In the genomic region with DNA sequence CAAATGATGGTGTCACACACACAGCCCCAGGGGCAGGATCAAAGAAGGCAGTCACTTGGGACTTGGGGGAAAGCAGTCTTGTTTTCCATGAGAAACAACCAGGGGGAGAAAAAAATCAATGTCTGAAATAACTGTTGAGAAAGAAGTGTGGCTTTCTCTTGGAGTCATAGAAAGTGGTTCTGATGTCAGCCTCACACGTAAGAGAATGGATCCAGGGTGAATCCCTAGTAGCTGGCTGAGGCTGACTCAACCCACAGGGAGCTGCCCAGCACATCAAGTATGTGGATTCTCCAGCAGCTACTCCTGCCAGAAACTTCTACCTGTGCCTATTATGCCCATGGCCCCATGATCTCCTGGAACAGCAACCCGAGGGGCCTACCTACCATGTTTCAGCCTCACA, we compare ENCODE assay signal across 16 cellular contexts. TPM values are rescaled to one million over a fixed set of nuclear protein-coding genes. Genes with fewer than 3 reads are reported as not detected.
DNase-seq lines count a peak whose midpoint lies in the region; ATAC-seq and TF ChIP-seq lines count a peak whose summit lies in the region.
"Had no signal": no experiment of that assay in that cellular context is flagged by ENCODE, and none has a peak within 500 bp of the region (broad histone marks: within the 10 kb centered on the region; RNA-seq: fewer than 3 reads in every experiment).

No MANE protein-coding gene starts in this region.

- no peak for ATAC-seq in natural killer cell treated with Interleukin-12 subunit alpha and Interleukin-12 subunit beta and Interleukin-15 and Interleukin-18, amount 100 ng/mL, for 72 hours
- ATAC-seq in GM21367 (IDR thresholded peaks at IDR 0.05; ENCODE audit: unreplicated experiment), result no peak
- ATAC-seq: K562, Panc1 had no signal

- H3K4me3 Mint-ChIP-seq in chondrocyte (ENCODE audit: unreplicated experiment), result no peak overlapping the region
- H3K4me3 Mint-ChIP-seq in natural killer cell treated with Interleukin-12 subunit alpha and Interleukin-12 subunit beta and Interleukin-15 and Interleukin-18, amount 100 ng/mL, for 72 hours, result no peak overlapping the region

- no peak for TF ChIP-seq CTCF in chondrocyte (IDR thresholded peaks at IDR 0.05)

- H3K9me3 Mint-ChIP-seq in chondrocyte (ENCODE audit: low read depth), result no peaks in the 10 kb centered on the region
- H3K9me3 Mint-ChIP-seq in natural killer cell treated with Interleukin-12 subunit alpha and Interleukin-12 subunit beta and Interleukin-15 and Interleukin-18, amount 100 ng/mL, for 72 hours, result no peaks in the 10 kb centered on the region

- H3K27me3 Mint-ChIP-seq in chondrocyte (ENCODE audit: low read depth), result peaks cover 25% of the 10 kb centered on the region
- peaks cover 32 to 39% of the 10 kb centered on the region in 2 donors for H3K27me3 Mint-ChIP-seq in natural killer cell treated with Interleukin-12 subunit alpha and Interleukin-12 subunit beta and Interleukin-15 and Interleukin-18, amount 100 ng/mL, for 72 hours

- H3K36me3 Mint-ChIP-seq in chondrocyte (ENCODE audit: low read depth), result peaks cover 3% of the 10 kb centered on the region
- H3K36me3 Mint-ChIP-seq in natural killer cell treated with Interleukin-12 subunit alpha and Interleukin-12 subunit beta and Interleukin-15 and Interleukin-18, amount 100 ng/mL, for 72 hours, result no peaks in the 10 kb centered on the region

- no peak overlapping the region for H3K27ac Mint-ChIP-seq in chondrocyte (ENCODE audit: unreplicated experiment)
- no peak overlapping the region for H3K27ac Mint-ChIP-seq in natural killer cell treated with Interleukin-12 subunit alpha and Interleukin-12 subunit beta and Interleukin-15 and Interleukin-18, amount 100 ng/mL, for 72 hours

- DNase-seq in ELR (ENCODE audit: low read depth) (peak; percentile 19), RPMI7951 (ENCODE audit: low read depth) (peak; percentile 31), fibroblast of peridontal ligament (ENCODE audit: extremely low read depth) (peak; percentile 43), renal cortical epithelial cell (ENCODE audit: low read depth) (peak; percentile 44), chondrocyte (ENCODE audit: low spot score) (no peak), SIG-M5 treated with dmso at 0.1 percent for 504 hours (lab: John Stamatoyannopoulos, UW; ENCODE audit: unreplicated experiment) (no peak)
- no peak for DNase-seq in natural killer cell treated with Interleukin-12 subunit alpha and Interleukin-12 subunit beta and Interleukin-15 and Interleukin-18, amount 100 ng/mL, for 72 hours (ENCODE audit: low spot score)
- DNase-seq: NCI-H1092, NCI-H187, NCI-H2171, NCI-H446 treated with DMSO at 0.1 percent for 48 hours, NCI-H774, SHP77 had no signal

- H3K4me1 Mint-ChIP-seq in chondrocyte (ENCODE audit: low read depth), result peaks cover 41% of the 10 kb centered on the region
- H3K4me1 Mint-ChIP-seq in natural killer cell treated with Interleukin-12 subunit alpha and Interleukin-12 subunit beta and Interleukin-15 and Interleukin-18, amount 100 ng/mL, for 72 hours (ENCODE audit: low read depth in 2 of 2), result peaks cover 0 to 5% of the 10 kb centered on the region in 2 donors

RNA-seq across cellular contexts. Expression of a gene that starts 33.6 kb away (rescaled TPM):
- total RNA-seq in RPMI7951 (2014; rRNA removed; shearing (Covaris generic)), result 0.10 and 0.12 TPM in 2 replicates
- total RNA-seq in renal cortical epithelial cell (0.17 and 0.99 TPM in 2 replicates), chondrocyte (1.00 to 4.4 TPM (median 1.4 TPM) in 3 replicates)
- not detected for total RNA-seq in natural killer cell treated with Interleukin-12 subunit alpha and Interleukin-12 subunit beta and Interleukin-15 and Interleukin-18, amount 100 ng/mL, for 72 hours
- total RNA-seq: K562 had no signal

Comparison
In these comparisons a context has a peak if more than half of its experiments do, and no peak if none do; other contexts are left out.
1. DNase-seq: peak in ELR (single experiment), RPMI7951 (single experiment), fibroblast of peridontal ligament (single experiment) and renal cortical epithelial cell (single experiment); none in chondrocyte (single experiment), natural killer cell treated with Interleukin-12 subunit alpha and Interleukin-12 subunit beta and Interleukin-15 and Interleukin-18, amount 100 ng/mL, for 72 hours (single experiment) and SIG-M5 treated with dmso at 0.1 percent for 504 hours (single experiment).